Comparison of ENCODE assay signal across 20 cellular contexts in genomic region chr5:79546782-79547428, GRCh38. TPM values are rescaled to one million over a fixed set of nuclear protein-coding genes. Genes with fewer than 3 reads are reported as not detected.
DNase-seq lines count a peak whose midpoint lies in the region; ATAC-seq, FAIRE-seq and TF ChIP-seq lines count a peak whose summit lies in the region.
"Had no signal": no experiment of that assay in that cellular context is flagged by ENCODE, and none has a peak within 500 bp of the region (broad histone marks: within the 10 kb centered on the region; RNA-seq: fewer than 3 reads in every experiment).

No MANE protein-coding gene starts in this region.

- H4K20me1 ChIP-seq in GM23248 (ENCODE audit: insufficient read depth) = no peaks in the 10 kb centered on the region

- H3K36me3 ChIP-seq in GM23248 (ENCODE audit: low read depth) = no peaks in the 10 kb centered on the region
- no peaks in the 10 kb centered on the region for H3K36me3 ChIP-seq in liver (ENCODE audit: control insufficient read depth in 4 of 4, insufficient read depth in 3 of 4, low read depth in 1 of 4, low read length in 3 of 4)

- CTCF ChIA-PET in WTC11 (lab: Charles Lee) = no interaction called here

- H3K79me2 ChIP-seq in GM23248 (ENCODE audit: insufficient read depth) = no peaks in the 10 kb centered on the region

- peaks cover 4% of the 10 kb centered on the region; the same call in 1 of the 2 replicates for H3K4me1 Mint-ChIP-seq in WTC11

- DNase-seq in GM23248 (peak; percentile 6), WTC11 (ENCODE audit: low spot score) (no peak), NCI-H748 (lab: John Stamatoyannopoulos, UW; ENCODE audit: unreplicated experiment) (no peak), NCI-H1048 (lab: John Stamatoyannopoulos, UW) (no peak), caudate nucleus (lab: John Stamatoyannopoulos, UW) (no peak), GM12892 (ENCODE audit: insufficient read length) (no peak)
- DNase-seq: activated CD4-positive, alpha-beta memory T cell treated with anti-CD3 and anti-CD28 coated beads for 36 hours; head of caudate nucleus; KG1; kidney; NCI-H1436; NCI-H446 treated with DMSO at 0.1 percent for 48 hours; retina; stimulated activated CD4-positive, alpha-beta T cell treated with anti-CD3 and anti-CD28 coated beads, Interleukin-4, amount 100 ng/mL, for 4 hours had no signal

- H3K27ac ChIP-seq in GM23248 (no peak overlapping the region), liver (ENCODE audit: low read depth in 1 of 2, low read length in 2 of 2) (peak overlapping the region; percentile 56 to 61), skin epidermis (peak overlapping the region in 16 of 21 experiments; percentile 8 to 78 (median 61)), caudate nucleus (ENCODE audit: low read depth, low read length) (no peak overlapping the region)
- H3K27ac ChIP-seq: SK-N-MC had no signal

- H3K4me3 Mint-ChIP-seq in WTC11 = no peak overlapping the region
- H3K4me3 Mint-ChIP-seq: activated CD4-positive, alpha-beta memory T cell treated with anti-CD3 and anti-CD28 coated beads for 36 hours; activated T-helper 1 cell treated with anti-CD3 and anti-CD28 coated beads, Interleukin-12 subunit alpha, Interleukin-12 subunit beta, Interleukin-2, Interleukin-4 antibody, amounts not matched to agents 30 ng/mL and 10 ng/mL and 1 ng/mL, durations not matched to agents 14 hours and 24 hours and 36 hours had no signal

- no peaks in the 10 kb centered on the region for H3K27me3 Mint-ChIP-seq in WTC11 (ENCODE audit: low read depth)

- H3K9me3 Mint-ChIP-seq in WTC11 = no peaks in the 10 kb centered on the region
- H3K9me3 Mint-ChIP-seq: activated CD4-positive, alpha-beta memory T cell treated with anti-CD3 and anti-CD28 coated beads for 36 hours had no signal

- H3K9me3 ChIP-seq in GM23248 (ENCODE audit: low read depth) = no peaks in the 10 kb centered on the region
- no peaks in the 10 kb centered on the region for H3K9me3 ChIP-seq in liver (ENCODE audit: control insufficient read depth in 4 of 4, low read length in 3 of 4)

- ATAC-seq in WTC11 = no peak

- POLR2A ChIA-PET in WTC11 (lab: Charles Lee) = no interaction called here

- no peak overlapping the region for H3K27ac Mint-ChIP-seq in WTC11
- H3K27ac Mint-ChIP-seq: activated CD4-positive, alpha-beta memory T cell treated with anti-CD3 and anti-CD28 coated beads for 36 hours; activated T-helper 1 cell treated with anti-CD3 and anti-CD28 coated beads, Interleukin-12 subunit alpha, Interleukin-12 subunit beta, Interleukin-2, Interleukin-4 antibody, amounts not matched to agents 30 ng/mL and 10 ng/mL and 1 ng/mL, durations not matched to agents 14 hours and 24 hours and 36 hours had no signal

- H3K27me3 ChIP-seq in GM23248 (replicated peaks; ENCODE audit: insufficient read depth) (no peaks in the 10 kb centered on the region), liver (ENCODE audit: control insufficient read depth in 4 of 4, insufficient read depth in 4 of 4, low read length in 3 of 4) (no peaks in the 10 kb centered on the region)

- 70 to 74% methylated on average over 7 of the region's 7 CpGs for WGBS in GM23248 (ENCODE audit: low coverage in 1 of 2, low lambda C conversion rate in 2 of 2, missing lambda C conversion rate in 2 of 2), 2 experiments
- 56% methylated on average over 7 of the region's 7 CpGs for WGBS in liver

- H3K4me2 ChIP-seq in GM23248 (ENCODE audit: unreplicated experiment) = no peak overlapping the region

- peak overlapping the region; percentile 54 for H2AFZ ChIP-seq in GM23248

- no peaks in the 10 kb centered on the region for H3K36me3 Mint-ChIP-seq in WTC11
- H3K36me3 Mint-ChIP-seq: activated CD4-positive, alpha-beta memory T cell treated with anti-CD3 and anti-CD28 coated beads for 36 hours had no signal

- FAIRE-seq in GM12892 (lab: Jason Lieb, UNC) = no peak
- FAIRE-seq: H54, TTC549 had no signal

- in situ Hi-C loops in GM23248 (cut with MboI) = no loop called here

- no peak for TF ChIP-seq RAD21 in liver (IDR thresholded peaks at IDR 0.05)

- H3K4me1 ChIP-seq in GM23248 (ENCODE audit: insufficient read depth) (no peaks in the 10 kb centered on the region), liver (ENCODE audit: control insufficient read depth in 4 of 4, insufficient read depth in 4 of 4, low read length in 3 of 4) (peaks cover 0 to 8% (median under 1%) of the 10 kb centered on the region in 4 donors)

- no peaks in the 10 kb centered on the region for H3K9me2 ChIP-seq in GM23248 (ENCODE audit: insufficient read depth)

- no peak for TF ChIP-seq CTCF in WTC11 (IDR thresholded peaks at IDR 0.05)
- no peak for TF ChIP-seq CTCF in liver (IDR thresholded peaks at IDR 0.05; ENCODE audit: low read depth, low read length, missing input control)

- no peak for TF ChIP-seq POLR2A in GM12892 (IDR thresholded peaks at IDR 0.05; ENCODE audit: low read depth, low read length)

- no peaks in the 10 kb centered on the region for H3F3A ChIP-seq in GM23248 (ENCODE audit: insufficient read depth)

- no peak overlapping the region for H3K9ac ChIP-seq in GM23248
- H3K9ac ChIP-seq in liver (ENCODE audit: low read depth in 1 of 2, low read length in 2 of 2) = peak overlapping the region in 1 of 2 donors; percentile 39

- H3K4me3 ChIP-seq in GM23248 (no peak overlapping the region), liver (ENCODE audit: low read depth in 1 of 3, low read length in 3 of 3) (no peak overlapping the region), skin epidermis (no peak overlapping the region)
- H3K4me3 ChIP-seq: SK-N-MC had no signal

TF ChIP-seq in WTC11, 78 proteins besides CTCF, POLR2A, EP300 and RAD21:
- TF ChIP-seq, protein P1, sequence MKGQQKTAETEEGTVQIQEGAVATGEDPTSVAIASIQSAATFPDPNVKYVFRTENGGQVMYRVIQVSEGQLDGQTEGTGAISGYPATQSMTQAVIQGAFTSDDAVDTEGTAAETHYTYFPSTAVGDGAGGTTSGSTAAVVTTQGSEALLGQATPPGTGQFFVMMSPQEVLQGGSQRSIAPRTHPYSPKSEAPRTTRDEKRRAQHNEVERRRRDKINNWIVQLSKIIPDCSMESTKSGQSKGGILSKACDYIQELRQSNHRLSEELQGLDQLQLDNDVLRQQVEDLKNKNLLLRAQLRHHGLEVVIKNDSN (CRISPR knock-in tag; IDR thresholded peaks at IDR 0.05) = no peak
- TF ChIP-seq GABPB1 (CRISPR knock-in tag; IDR thresholded peaks at IDR 0.05) = peak; percentile 49
- no peak for TF ChIP-seq ZNF219 (CRISPR knock-in tag; IDR thresholded peaks at IDR 0.05; ENCODE audit: borderline replicate concordance)
TF ChIP-seq in WTC11: peak in this region for 1.

TF ChIP-seq in liver, 16 proteins besides CTCF, POLR2A, EP300 and RAD21:
- TF ChIP-seq GABPA (IDR thresholded peaks at IDR 0.05 in 1 of 2, conservative IDR thresholded peaks at IDR 0.05 in 1 of 2) (no peak), FOXA2 (IDR thresholded peaks at IDR 0.05) (peak; percentile 16), SP1 (IDR thresholded peaks at IDR 0.05) (peak; percentile 46), RXRA (IDR thresholded peaks at IDR 0.05) (peak; percentile 37 to 58), TAF1 (conservative IDR thresholded peaks at IDR 0.05) (no peak), HNF4A (conservative IDR thresholded peaks at IDR 0.05) (peak in 1 of 2 donors; percentile 46)
- TF ChIP-seq, protein P2, sequence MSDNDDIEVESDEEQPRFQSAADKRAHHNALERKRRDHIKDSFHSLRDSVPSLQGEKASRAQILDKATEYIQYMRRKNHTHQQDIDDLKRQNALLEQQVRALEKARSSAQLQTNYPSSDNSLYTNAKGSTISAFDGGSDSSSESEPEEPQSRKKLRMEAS (IDR thresholded peaks at IDR 0.05) = no peak

RNA-seq across cellular contexts. Expression of gene HOMER1, which starts 33.0 kb away (rescaled TPM):
- total RNA-seq in GM23248 (2014; rRNA removed; shearing (Covaris generic)) = 6.1 and 11.1 TPM in 2 replicates
- polyA plus RNA-seq in GM23248 (2016; fragmentation: Nextera tagmentation; extraction: Ambion mirVana) = 4.7 and 5.3 TPM in 2 replicates
- 32.1 to 37.6 TPM (median 35.5 TPM) in 3 replicates for total RNA-seq in WTC11 (2021)
- total RNA-seq in liver = 1 to 10 TPM; 1.0 to 8.7 TPM
- 1 to 10 TPM in 1 of 2 donors, under 1 TPM in 1; 0.33 to 1.4 TPM for polyA plus RNA-seq in liver
- polyA plus RNA-seq in GM12892 (2012; ENCODE audit: missing spikeins) = 5.8 TPM

Comparison
In these comparisons a context has a peak if more than half of its experiments do, and no peak if none do; other contexts are left out.
1. H3K27ac ChIP-seq: peak in liver (2 of 2) and skin epidermis (16 of 21); none in GM23248 (single experiment) and caudate nucleus (single experiment).